Comparison of ENCODE assay signal across 8 cellular contexts in the genomic region with DNA sequence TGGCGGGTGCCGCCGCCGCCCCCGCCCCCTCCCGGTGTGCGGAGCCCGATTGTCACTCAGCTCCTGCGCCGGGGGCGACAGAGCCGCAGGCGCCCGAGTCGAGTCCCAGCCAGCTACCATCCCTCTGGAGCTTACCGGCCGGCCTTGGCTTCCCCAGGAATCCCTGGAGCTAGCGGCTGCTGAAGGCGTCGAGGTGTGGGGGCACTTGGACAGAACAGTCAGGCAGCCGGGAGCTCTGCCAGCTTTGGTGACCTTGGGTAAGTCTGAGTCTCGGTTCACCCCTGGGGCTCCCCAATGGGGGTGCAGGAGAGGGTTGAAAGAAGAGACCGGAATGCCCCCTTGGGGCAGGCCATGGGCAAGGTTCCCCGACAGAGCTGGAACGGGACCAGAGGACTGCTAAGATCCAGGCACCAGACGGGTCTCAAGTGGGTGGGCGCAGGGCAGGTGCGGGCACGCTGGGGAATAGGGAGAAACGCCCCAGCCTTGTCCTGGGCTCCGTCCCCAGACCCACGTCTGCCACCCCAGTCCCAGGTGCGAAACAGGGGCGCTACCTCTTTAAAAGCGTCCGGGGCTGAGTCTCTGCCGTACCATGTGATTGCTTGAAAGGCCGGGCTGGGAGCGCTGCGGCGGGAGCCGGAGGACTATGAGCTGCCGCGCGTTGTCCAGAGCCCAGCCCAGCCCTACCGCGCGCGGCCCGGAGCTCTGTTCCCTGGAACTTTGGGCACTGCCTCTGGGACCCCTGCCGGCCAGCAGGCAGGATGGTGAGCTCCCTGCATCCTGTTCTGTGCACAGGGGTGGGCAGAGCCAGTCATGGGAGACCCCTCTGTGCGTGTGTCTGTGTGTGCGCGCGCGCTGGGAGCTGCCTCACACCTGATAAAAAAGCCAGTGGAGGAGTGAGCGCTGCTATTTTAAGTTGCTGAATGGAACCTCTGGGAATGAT. TPM values are rescaled to one million over a fixed set of nuclear protein-coding genes. Genes with fewer than 3 reads are reported as not detected.
DNase-seq lines count a peak whose midpoint lies in the region; ATAC-seq and TF ChIP-seq lines count a peak whose summit lies in the region.

TSS of gene ADORA1 (plus strand) at position 55 of the 940 bp plus-strand sequence. CDS start 1,116 bp downstream, outside the sequence.

- H3K4me1 Mint-ChIP-seq in activated T-cell treated with anti-CD3 and anti-CD28 coated beads, Interleukin-2, amount 50 U/mL, for 24 hours (ENCODE audit: low read depth), result peaks cover 11% of the 10 kb centered on the region

- H3K9me3 ChIP-seq in left lung (no peaks in the 10 kb centered on the region), stomach smooth muscle (ENCODE audit: control insufficient read depth in 2 of 2, low read length in 2 of 2) (no peaks in the 10 kb centered on the region)

- H3K36me3 ChIP-seq in left lung, result no peaks in the 10 kb centered on the region
- no peaks in the 10 kb centered on the region for H3K36me3 ChIP-seq in stomach smooth muscle (ENCODE audit: control insufficient read depth in 2 of 2, insufficient read depth in 2 of 2, low read length in 2 of 2)

- H3K9ac ChIP-seq in stomach smooth muscle (ENCODE audit: low read length in 2 of 2), result peak within 1 kb of the TSS in 1 of 2 donors; percentile 45

- H3K9me3 Mint-ChIP-seq in activated T-cell treated with anti-CD3 and anti-CD28 coated beads, Interleukin-2, amount 50 U/mL, for 24 hours, result no peaks in the 10 kb centered on the region

- intact Hi-C loops in left lung (cut with DNase I), result no loop called here

- ATAC-seq in left lung (peak; percentile 93), HG03095 (IDR thresholded peaks at IDR 0.05; ENCODE audit: unreplicated experiment) (no peak), GM21390 (IDR thresholded peaks at IDR 0.05; ENCODE audit: unreplicated experiment) (no peak)

- H3K27ac Mint-ChIP-seq in activated T-cell treated with anti-CD3 and anti-CD28 coated beads, Interleukin-2, amount 50 U/mL, for 24 hours, result no peak within 1 kb of the TSS

- TF ChIP-seq CTCF in left lung (IDR thresholded peaks at IDR 0.05), result no peak

- H3K4me3 ChIP-seq in left lung (peak within 1 kb of the TSS; percentile 17 to 34), stomach smooth muscle (ENCODE audit: low read length in 2 of 2) (peak within 1 kb of the TSS; percentile 63 to 73)

- H3K27ac ChIP-seq in cingulate gyrus (ENCODE audit: low read depth, low read length), result peak within 1 kb of the TSS; percentile 96
- H3K27ac ChIP-seq in left lung, result no peak within 1 kb of the TSS
- H3K27ac ChIP-seq in stomach smooth muscle (ENCODE audit: low read length), result no peak within 1 kb of the TSS

- H3K27me3 Mint-ChIP-seq in activated T-cell treated with anti-CD3 and anti-CD28 coated beads, Interleukin-2, amount 50 U/mL, for 24 hours, result peaks cover 68% of the 10 kb centered on the region

- H3K36me3 Mint-ChIP-seq in activated T-cell treated with anti-CD3 and anti-CD28 coated beads, Interleukin-2, amount 50 U/mL, for 24 hours (ENCODE audit: low read depth), result no peaks in the 10 kb centered on the region

- peaks cover 0 to 89% of the 10 kb centered on the region in 2 donors for H3K27me3 ChIP-seq in left lung
- H3K27me3 ChIP-seq in stomach smooth muscle (ENCODE audit: control insufficient read depth in 1 of 2, insufficient read depth in 2 of 2, low read length in 2 of 2), result peaks cover 27 to 32% of the 10 kb centered on the region in 2 donors

- H3K4me1 ChIP-seq in left lung (peaks cover 30 to 44% of the 10 kb centered on the region in 2 donors), stomach smooth muscle (ENCODE audit: control insufficient read depth, insufficient read depth, low read length) (peaks cover 31% of the 10 kb centered on the region)

- peak; percentile 26 for DNase-seq in activated T-cell treated with anti-CD3 and anti-CD28 coated beads, Interleukin-2, amount 50 U/mL, for 24 hours
- DNase-seq in activated T-cell treated with anti-CD3 and anti-CD28 coated beads for 4 hours (no peak), NCI-H748 treated with DMSO at 0.1 percent for 48 hours (lab: John Stamatoyannopoulos, UW) (peak; percentile 10), left lung (peak; percentile 70 to 86)

- H3K4me3 Mint-ChIP-seq in activated T-cell treated with anti-CD3 and anti-CD28 coated beads, Interleukin-2, amount 50 U/mL, for 24 hours, result no peak within 1 kb of the TSS

RNA-seq across cellular contexts. Expression of gene ADORA1, which starts in this region (rescaled TPM):
- 1 to 10 TPM; 1.6 to 5.5 TPM for total RNA-seq in left lung
